In the genomic region with DNA sequence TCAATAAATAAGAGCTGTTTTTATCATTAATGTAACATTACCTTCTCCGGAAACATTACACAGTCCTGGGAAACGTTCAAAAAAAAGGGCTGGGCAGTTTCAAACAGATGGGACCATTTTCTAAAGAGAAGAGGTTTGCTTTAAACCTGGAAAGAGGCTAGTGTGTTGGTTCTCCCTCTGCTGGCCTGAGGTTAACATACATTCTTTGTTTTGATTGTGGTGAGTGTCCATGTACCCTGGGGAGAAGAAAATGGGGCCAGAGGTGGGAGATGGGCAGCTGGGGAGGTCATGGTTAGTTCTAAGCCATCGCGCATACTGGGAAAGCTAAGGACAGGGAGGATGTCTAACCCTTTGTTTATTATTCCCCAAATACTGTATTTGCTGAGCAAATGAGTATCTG, we compare ENCODE assay signal across 9 cellular contexts.
DNase-seq lines count a peak whose midpoint lies in the region; ATAC-seq, FAIRE-seq and TF ChIP-seq lines count a peak whose summit lies in the region.
"Had no signal": no experiment of that assay in that cellular context is flagged by ENCODE, and none has a peak within 500 bp of the region (broad histone marks: within the 10 kb centered on the region; RNA-seq: fewer than 3 reads in every experiment).

No MANE protein-coding gene starts in this region.

- no peaks in the 10 kb centered on the region for H3K9me3 Mint-ChIP-seq in osteocyte (ENCODE audit: unreplicated experiment)

- no peaks in the 10 kb centered on the region for H3K27me3 ChIP-seq in PC-9 (ENCODE audit: insufficient read depth, low read depth)

- peak; percentile 53 for DNase-seq in H4 (ENCODE audit: low spot score)
- peak in 1 of 2 experiments; percentile 8 for DNase-seq in PC-9
- peak; percentile 65 for DNase-seq in fibroblast of mammary gland (ENCODE audit: low read depth)
- DNase-seq in osteocyte (ENCODE audit: extremely low spot score, unreplicated experiment) = no peak
- no peak for DNase-seq in D721Med (ENCODE audit: insufficient read length, low spot score)
- DNase-seq in activated T-cell treated with anti-CD3 and anti-CD28 coated beads, Interleukin-2, amount 50 U/mL, for 48 hours = no peak

- H3K4me3 Mint-ChIP-seq in osteocyte (ENCODE audit: unreplicated experiment) = no peak overlapping the region

- intact Hi-C loops in PC-9 (cut with micrococcal nuclease; ENCODE audit: unreplicated experiment) = no loop called here

- H3K27ac ChIP-seq in PC-9 = no peak overlapping the region
- H3K27ac ChIP-seq: SK-N-MC had no signal

- H3K9me3 ChIP-seq in PC-9 (ENCODE audit: insufficient read depth, low read depth) = no peaks in the 10 kb centered on the region

- no peak overlapping the region for H3K4me2 ChIP-seq in PC-9

- BruUV-seq in PC-9 (replicated peaks; lab: Mats Ljungman, UMichigan) = no TSS peak

- POLR2A ChIA-PET in PC-9 (lab: Charles Lee; ENCODE audit: unreplicated experiment) = no interaction called here

- H3K36me3 ChIP-seq in PC-9 (ENCODE audit: low read depth) = no peaks in the 10 kb centered on the region

- H3F3A ChIP-seq in PC-9 (ENCODE audit: insufficient read depth, low read depth) = no peaks in the 10 kb centered on the region

- peaks cover 6% of the 10 kb centered on the region for H3K27me3 Mint-ChIP-seq in osteocyte (ENCODE audit: unreplicated experiment)

- no peaks in the 10 kb centered on the region for H3K9me2 ChIP-seq in PC-9 (ENCODE audit: insufficient read depth)

- FAIRE-seq in D721Med (lab: Jason Lieb, UNC) = no peak

- H3K4me1 ChIP-seq in PC-9 (replicated peaks; ENCODE audit: insufficient read depth) = no peaks in the 10 kb centered on the region

- no peaks in the 10 kb centered on the region for H3K36me3 Mint-ChIP-seq in osteocyte (ENCODE audit: unreplicated experiment)

- CTCF ChIA-PET in PC-9 (lab: Charles Lee) = no interaction called here

- TF ChIP-seq CTCF in PC-9 (conservative IDR thresholded peaks at IDR 0.05) = peak; percentile 45
- peak; percentile 50 for TF ChIP-seq CTCF in fibroblast of mammary gland (conservative IDR thresholded peaks at IDR 0.05; ENCODE audit: control insufficient read depth, insufficient read depth, low read depth, low read length)
- peak; percentile 56 for TF ChIP-seq CTCF in osteocyte (IDR thresholded peaks at IDR 0.05)
- no peak for TF ChIP-seq CTCF in D721Med (IDR thresholded peaks at IDR 0.05; ENCODE audit: insufficient read depth, missing control alignments)

- ATAC-seq in esophagus mucosa (no peak), GM18511 (IDR thresholded peaks at IDR 0.05; ENCODE audit: unreplicated experiment) (no peak)

- H4K20me1 ChIP-seq in PC-9 (ENCODE audit: insufficient read depth) = no peaks in the 10 kb centered on the region

- H2AFZ ChIP-seq in PC-9 = no peak overlapping the region

- no peak overlapping the region for H3K27ac Mint-ChIP-seq in osteocyte (ENCODE audit: unreplicated experiment)

- no peak overlapping the region for H3K4me3 ChIP-seq in PC-9
- H3K4me3 ChIP-seq in fibroblast of mammary gland (ENCODE audit: control insufficient read depth, low read depth, low read length) = no peak overlapping the region
- H3K4me3 ChIP-seq: SK-N-MC had no signal

- peaks cover 29% of the 10 kb centered on the region for H3K4me1 Mint-ChIP-seq in osteocyte (ENCODE audit: unreplicated experiment)

- no peaks in the 10 kb centered on the region for H3K79me2 ChIP-seq in PC-9 (ENCODE audit: low read depth)

Comparison
In these comparisons a context has a peak if more than half of its experiments do, and no peak if none do; other contexts are left out.
1. DNase-seq: peak in H4 (single experiment) and fibroblast of mammary gland (single experiment); none in osteocyte (single experiment), D721Med (single experiment) and activated T-cell treated with anti-CD3 and anti-CD28 coated beads, Interleukin-2, amount 50 U/mL, for 48 hours (0 of 2).